26 cellular contexts compared by ENCODE assay signal in genomic region chr4:122146652-122147051, GRCh38.
"Had no signal": no experiment of that assay in that cellular context is flagged by ENCODE, and none has a peak within 500 bp of the region (broad histone marks: within the 10 kb centered on the region; RNA-seq: fewer than 3 reads in every experiment).

No MANE protein-coding gene starts in this region.

- H3K4me3 ChIP-seq: stomach, suprapubic skin, testis, thoracic aorta, thyroid gland, tibial artery, tibial nerve, transverse colon, upper lobe of left lung, upper lobe of right lung, vagina had no signal

- DNase-seq: stimulated activated CD4-positive, alpha-beta T cell treated with anti-CD3 and anti-CD28 coated beads, Interleukin-2, amount 100 ng/mL, for 48 hours; stimulated activated CD4-positive, alpha-beta T cell treated with anti-CD3 and anti-CD28 coated beads, Interleukin-4, amount 100 ng/mL, for 1 hour; stimulated activated CD4-positive, alpha-beta T cell treated with anti-CD3 and anti-CD28 coated beads, Interleukin-4, amount 100 ng/mL, for 24 hours; stimulated activated CD4-positive, alpha-beta T cell treated with anti-CD3 and anti-CD28 coated beads, Interleukin-4, amount 100 ng/mL, for 4 hours; stimulated activated CD8-positive, alpha-beta memory T cell treated with anti-CD3 and anti-CD28 coated beads, Interleukin-4, amount 100 ng/mL, for 48 hours; stimulated activated naive B cell treated with anti-CD40 and anti-IgM and Interleukin-4, amounts not matched to agents 10 μg/mL and 1 μg/mL and 100 μg/mL, for 72 hours; stimulated activated naive CD4-positive, alpha-beta T cell; stimulated activated naive CD4-positive, alpha-beta T cell treated with Interleukin-2 at 50 U/mL for 16 hours; stimulated activated naive CD8-positive, alpha-beta T cell treated with anti-CD3 and anti-CD28 coated beads, Interleukin-15, amount 100 ng/mL, for 72 hours; stimulated activated naive CD8-positive, alpha-beta T cell treated with anti-CD3 and anti-CD28 coated beads, Interleukin-15, Interleukin-2, amounts not matched to agents 100 U/mL and 50 U/mL, for 24 hours; stomach; substantia nigra; testis; thyroid gland; tibial artery; transverse colon; trophoblast cell; upper lobe of left lung; upper lobe of right lung had no signal

- ATAC-seq: stimulated activated effector memory CD8-positive, alpha-beta T cell treated with anti-CD3 and anti-CD28 coated beads, Interleukin-12 subunit alpha, Interleukin-12 subunit beta, amount 100 ng/mL, for 72 hours; stimulated activated memory B cell treated with anti-CD40 and anti-IgM and Interleukin-4, amounts not matched to agents 10 μg/mL and 1 μg/mL and 100 μg/mL, for 72 hours; stimulated activated naive B cell treated with anti-CD40 and anti-IgM and Interleukin-4, amounts not matched to agents 10 μg/mL and 1 μg/mL and 100 μg/mL, for 72 hours; stimulated activated naive CD8-positive, alpha-beta T cell treated with anti-CD3 and anti-CD28 coated beads, Interleukin-15, amount 100 ng/mL, for 72 hours; stimulated activated naive CD8-positive, alpha-beta T cell treated with anti-CD3 and anti-CD28 coated beads, Interleukin-15, Interleukin-2, amounts not matched to agents 100 U/mL and 50 U/mL, for 24 hours; upper lobe of right lung had no signal

- H3K27ac ChIP-seq: stomach, suprapubic skin, testis, thoracic aorta, thyroid gland, tibial artery, tibial nerve, transverse colon, upper lobe of left lung, upper lobe of right lung, vagina had no signal

- H3K36me3 ChIP-seq: stomach, suprapubic skin, thoracic aorta, thyroid gland, tibial artery, tibial nerve, transverse colon, upper lobe of left lung, upper lobe of right lung, vagina had no signal

- FAIRE-seq: urothelium cell line had no signal

- H3K9me3 ChIP-seq: stomach, suprapubic skin, testis, thoracic aorta, thyroid gland, tibial artery, tibial nerve, transverse colon, upper lobe of left lung, upper lobe of right lung, vagina had no signal

- H3K27me3 ChIP-seq: testis, thyroid gland, tibial nerve, upper lobe of left lung, upper lobe of right lung, vagina had no signal
